8 cellular contexts compared by ENCODE assay signal in the genomic region with DNA sequence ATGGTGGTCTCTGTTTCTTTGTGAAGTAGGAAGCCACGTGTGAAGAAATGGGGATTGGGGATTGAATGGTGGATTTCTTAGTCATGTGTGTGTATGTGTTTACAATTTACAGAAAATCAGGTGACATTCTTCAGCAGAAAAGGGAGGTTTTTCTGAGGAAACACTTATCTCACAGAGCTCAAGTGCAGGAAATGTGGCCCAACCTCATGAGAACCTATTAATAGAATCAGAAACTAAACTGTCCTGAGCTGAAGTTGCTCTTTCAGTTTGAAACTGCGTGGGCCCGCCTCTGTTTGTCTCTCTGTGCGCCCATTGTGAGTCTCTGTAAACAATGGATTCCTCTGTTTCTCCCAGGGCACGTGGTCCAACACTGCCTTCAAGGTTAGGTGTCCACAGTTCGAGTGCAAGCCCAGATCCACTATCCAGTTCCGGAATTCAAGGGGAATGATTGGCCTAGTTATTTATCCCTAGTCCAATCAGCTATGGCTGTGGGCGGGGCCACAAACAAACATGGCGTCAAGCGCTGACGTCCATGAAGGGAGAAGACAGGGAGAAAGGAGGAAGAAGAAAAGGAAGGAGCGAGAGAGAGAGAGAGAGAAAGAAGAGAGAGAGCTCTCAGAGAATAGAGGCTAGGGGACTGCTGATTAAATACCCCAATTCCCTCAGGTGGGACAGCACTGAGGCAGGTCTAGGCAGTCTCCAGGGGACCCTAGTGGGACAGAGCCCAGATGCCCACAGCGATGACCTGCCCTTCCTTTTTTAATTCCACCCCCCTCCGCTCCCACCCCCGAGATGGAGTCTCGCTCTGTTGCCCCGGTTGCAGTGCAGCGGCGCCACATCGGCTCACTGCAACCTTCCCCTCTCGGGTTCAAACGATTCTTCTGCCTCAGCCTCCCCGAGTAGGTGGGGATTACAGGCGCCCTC. TPM values are rescaled to one million over a fixed set of nuclear protein-coding genes. Genes with fewer than 3 reads are reported as not detected.
DNase-seq lines count a peak whose midpoint lies in the region; ATAC-seq and TF ChIP-seq lines count a peak whose summit lies in the region.

No MANE protein-coding gene starts in this region.

- H3K4me3 ChIP-seq in naive thymus-derived CD4-positive, alpha-beta T cell (ENCODE audit: low read length): peak overlapping the region; percentile 42

- peaks cover 13 to 47% (median 26%) of the 10 kb centered on the region in 7 donors for H3K4me1 Mint-ChIP-seq in naive thymus-derived CD4-positive, alpha-beta T cell
- H3K4me1 Mint-ChIP-seq in osteocyte (ENCODE audit: unreplicated experiment): peaks cover 3% of the 10 kb centered on the region

- no peak for TF ChIP-seq CTCF in osteocyte (IDR thresholded peaks at IDR 0.05)

- peaks cover 9 to 21% of the 10 kb centered on the region in 2 donors for H3K4me1 ChIP-seq in naive thymus-derived CD4-positive, alpha-beta T cell (ENCODE audit: control insufficient read depth in 2 of 2, insufficient read depth in 2 of 2, low read length in 2 of 2)

- H3K36me3 Mint-ChIP-seq in naive thymus-derived CD4-positive, alpha-beta T cell: peaks cover 0 to 13% (median 0%) of the 10 kb centered on the region in 5 donors
- no peaks in the 10 kb centered on the region for H3K36me3 Mint-ChIP-seq in osteocyte (ENCODE audit: unreplicated experiment)

- peak overlapping the region; percentile 95 for H3K27ac ChIP-seq in cingulate gyrus (ENCODE audit: low read depth, low read length)
- H3K27ac ChIP-seq in naive thymus-derived CD4-positive, alpha-beta T cell (ENCODE audit: low read depth, low read length): peak overlapping the region; percentile 71

- no peaks in the 10 kb centered on the region for H3K36me3 ChIP-seq in naive thymus-derived CD4-positive, alpha-beta T cell (ENCODE audit: control insufficient read depth in 2 of 3, insufficient read depth in 3 of 3, low read length in 3 of 3)

- POLR2A ChIA-PET in naive thymus-derived CD4-positive, alpha-beta T cell (lab: Charles Lee): interaction anchor here (0.8 to 1.3 kb wide), 5 partner anchors 44 to 391 kb away, joined by 3 to 5 read pairs (median 3); a partner anchor contains a TSS

- peak; percentile 95 for DNase-seq in Ammon's horn (ENCODE audit: low spot score)
- peak; percentile 44 to 83 (median 75) for DNase-seq in naive thymus-derived CD4-positive, alpha-beta T cell
- peak; percentile 98 for DNase-seq in superior temporal gyrus (ENCODE audit: extremely low spot score)
- no peak for DNase-seq in osteocyte (ENCODE audit: extremely low spot score, unreplicated experiment)

- H3K27me3 ChIP-seq in naive thymus-derived CD4-positive, alpha-beta T cell (ENCODE audit: control insufficient read depth in 2 of 2, insufficient read depth in 2 of 2, low read length in 2 of 2): no peaks in the 10 kb centered on the region

- H3K27me3 Mint-ChIP-seq in naive thymus-derived CD4-positive, alpha-beta T cell: peaks cover 0 to 5% (median 0%) of the 10 kb centered on the region in 5 donors
- peaks cover 5% of the 10 kb centered on the region for H3K27me3 Mint-ChIP-seq in osteocyte (ENCODE audit: unreplicated experiment)

- intact Hi-C loops in naive thymus-derived CD4-positive, alpha-beta T cell (cut with micrococcal nuclease): loop anchor here (1.0 to 10.0 kb wide), 8 partner anchors 21 to 325 kb away; a partner anchor contains a TSS

- peaks cover 0 to 6% (median 2%) of the 10 kb centered on the region in 11 donors for H3K9me3 Mint-ChIP-seq in naive thymus-derived CD4-positive, alpha-beta T cell
- H3K9me3 Mint-ChIP-seq in osteocyte (ENCODE audit: unreplicated experiment): no peaks in the 10 kb centered on the region

- H3K4me3 Mint-ChIP-seq in naive thymus-derived CD4-positive, alpha-beta T cell: peak overlapping the region; percentile 76 to 94 (median 86)
- H3K4me3 Mint-ChIP-seq in osteocyte (ENCODE audit: unreplicated experiment): no peak overlapping the region

- CTCF ChIA-PET in naive thymus-derived CD4-positive, alpha-beta T cell (lab: Charles Lee): interaction anchor here (0.6 to 1.1 kb wide), 3 partner anchors 8 to 73 kb away, joined by 3 to 6 read pairs (median 4); no protein-coding TSS in a partner anchor

- H3K9me3 ChIP-seq in naive thymus-derived CD4-positive, alpha-beta T cell (ENCODE audit: control insufficient read depth in 2 of 3, low read length in 3 of 3): no peaks in the 10 kb centered on the region

- peak overlapping the region; percentile 92 to 99 (median 98) for H3K27ac Mint-ChIP-seq in naive thymus-derived CD4-positive, alpha-beta T cell
- no peak overlapping the region for H3K27ac Mint-ChIP-seq in osteocyte (ENCODE audit: unreplicated experiment)

- ATAC-seq in GM19397 (IDR thresholded peaks at IDR 0.05; ENCODE audit: unreplicated experiment) (peak; percentile 86), HG03520 (IDR thresholded peaks at IDR 0.05; ENCODE audit: unreplicated experiment) (peak; percentile 72)
- ATAC-seq in activated CD4-positive, CD25-positive, alpha-beta regulatory T cell treated with anti-CD3 and anti-CD28 coated beads, Interleukin-2, amount 50 U/mL, for 24 hours: peak; percentile 93 to 95
- ATAC-seq in naive thymus-derived CD4-positive, alpha-beta T cell: peak; percentile 96

RNA-seq across cellular contexts. Expression of a gene that starts 31.4 kb away (rescaled TPM):
- 10 to 100 TPM; 14.6 to 28.7 (median 27.8) TPM for total RNA-seq in naive thymus-derived CD4-positive, alpha-beta T cell
- polyA plus RNA-seq in naive thymus-derived CD4-positive, alpha-beta T cell: 10 to 100 TPM; 14.3 to 21.0 TPM
- total RNA-seq in osteocyte: 13.7 and 14.5 TPM in 2 replicates

RNA-seq across cellular contexts. Expression of a gene that starts 44.4 kb away (rescaled TPM):
- total RNA-seq in naive thymus-derived CD4-positive, alpha-beta T cell: 1 to 10 TPM in 4 of 5 experiments, under 1 TPM in 1; 0.66 to 1.3 (median 1.3) TPM
- under 1 TPM; 0.72 to 0.99 TPM for polyA plus RNA-seq in naive thymus-derived CD4-positive, alpha-beta T cell
- total RNA-seq in osteocyte: 13.1 TPM in 2 replicates
